In the genomic region with DNA sequence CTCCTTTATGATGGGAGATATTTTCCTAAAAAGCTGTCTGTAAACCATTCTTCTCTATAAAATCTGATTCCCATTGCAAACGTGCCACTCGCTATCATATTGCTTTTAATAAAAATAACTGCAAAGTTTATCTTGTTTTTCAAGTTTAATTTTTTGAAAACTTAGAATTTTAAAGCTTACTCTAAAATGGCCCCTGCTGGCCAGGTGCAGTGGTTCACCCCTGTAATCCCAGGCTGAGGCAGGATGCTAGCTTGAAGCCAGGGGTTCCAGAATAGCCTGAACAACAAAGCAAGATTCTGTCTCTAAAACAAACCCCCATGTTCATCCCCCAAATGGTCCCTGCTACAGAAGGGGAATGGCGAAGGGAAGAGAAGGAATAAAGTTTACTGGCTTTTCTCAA, we compare ENCODE assay signal across 18 cellular contexts. TPM values are rescaled to one million over a fixed set of nuclear protein-coding genes. Genes with fewer than 3 reads are reported as not detected.
DNase-seq lines count a peak whose midpoint lies in the region; ATAC-seq and TF ChIP-seq lines count a peak whose summit lies in the region.
"Had no signal": no experiment of that assay in that cellular context is flagged by ENCODE, and none has a peak within 500 bp of the region (broad histone marks: within the 10 kb centered on the region; RNA-seq: fewer than 3 reads in every experiment).

No MANE protein-coding gene starts in this region.

- H2AFZ ChIP-seq in Karpas-422 (ENCODE audit: low read length): no peak overlapping the region

- no peaks in the 10 kb centered on the region for H3K9me2 ChIP-seq in Karpas-422 (replicated peaks; ENCODE audit: insufficient read depth, low read length)

- peak; percentile 16 for TF ChIP-seq CTCF in GM12864 (IDR thresholded peaks at IDR 0.05; ENCODE audit: low read depth, low read length, missing control alignments)
- TF ChIP-seq CTCF in choroid plexus epithelial cell (conservative IDR thresholded peaks at IDR 0.05; ENCODE audit: low read depth, low read length): peak; percentile 4
- TF ChIP-seq CTCF in progenitor cell of endocrine pancreas (IDR thresholded peaks at IDR 0.05; ENCODE audit: unreplicated experiment): peak; percentile 35
- no peak for TF ChIP-seq CTCF in GM13977 (IDR thresholded peaks at IDR 0.05; ENCODE audit: extremely low read depth, insufficient read depth, missing control alignments)
- TF ChIP-seq CTCF in esophagus squamous epithelium (IDR thresholded peaks at IDR 0.05): peak in 1 of 6 experiments; percentile 10

- no peaks in the 10 kb centered on the region for H3K9me3 ChIP-seq in Karpas-422 (ENCODE audit: low read length)
- H3K9me3 ChIP-seq in esophagus squamous epithelium: no peaks in the 10 kb centered on the region

- in situ Hi-C loops in GM13977 (cut with MboI; ENCODE audit: low pct_unique_long_range_greater_than_20kb, low sequenced_read_pairs, unreplicated experiment): loop anchor here (10.0 kb wide), 1 partner anchor 151 kb away; no protein-coding TSS in a partner anchor

- DNase-seq in GM12864 (ENCODE audit: low read depth) (no peak), Karpas-422 (peak; percentile 47), choroid plexus epithelial cell (ENCODE audit: low read depth) (no peak), progenitor cell of endocrine pancreas (ENCODE audit: low spot score, unreplicated experiment) (no peak), KG1 (lab: John Stamatoyannopoulos, UW) (no peak), GM13977 (ENCODE audit: low spot score) (no peak), esophagus squamous epithelium (lab: John Stamatoyannopoulos, UW) (no peak)
- DNase-seq: CD4-positive, alpha-beta T cell; DMS79 treated with DMSO at 0.1 percent for 48 hours; GDM1; HCEC 1CT; KBM-7; NCI-H1417; NCI-H2029; NCI-H82; RPMI8226 had no signal

- no peaks in the 10 kb centered on the region for H3K27me3 ChIP-seq in Karpas-422 (ENCODE audit: low read length)
- H3K27me3 ChIP-seq in esophagus squamous epithelium: no peaks in the 10 kb centered on the region

- H3K4me1 ChIP-seq in Karpas-422 (ENCODE audit: low read length): peaks cover 13% of the 10 kb centered on the region
- peaks cover 0 to 7% (median 0%) of the 10 kb centered on the region in 3 donors for H3K4me1 ChIP-seq in esophagus squamous epithelium

- H3K4me2 ChIP-seq in Karpas-422 (ENCODE audit: low read depth, low read length, poor library complexity, severe bottlenecking): no peak overlapping the region

- no peak overlapping the region for H3K4me3 Mint-ChIP-seq in progenitor cell of endocrine pancreas (ENCODE audit: low read depth)
- H3K4me3 Mint-ChIP-seq: B cell; CD4-positive, alpha-beta T cell had no signal

- H3K27me3 Mint-ChIP-seq in progenitor cell of endocrine pancreas: peaks cover 19% of the 10 kb centered on the region
- H3K27me3 Mint-ChIP-seq: B cell; CD4-positive, alpha-beta T cell had no signal

- no peaks in the 10 kb centered on the region for H4K20me1 ChIP-seq in Karpas-422 (ENCODE audit: insufficient read depth, low read depth, low read length)

- H3K27ac ChIP-seq in Karpas-422 (ENCODE audit: low read length) (no peak overlapping the region), esophagus squamous epithelium (no peak overlapping the region)

- intact Hi-C loops in esophagus squamous epithelium (cut with DNase I): no loop called here

- H3K79me2 ChIP-seq in Karpas-422 (ENCODE audit: low read length): no peaks in the 10 kb centered on the region

- no peaks in the 10 kb centered on the region for H3K36me3 Mint-ChIP-seq in progenitor cell of endocrine pancreas (ENCODE audit: insufficient read depth)

- no peaks in the 10 kb centered on the region for H3K9me3 Mint-ChIP-seq in progenitor cell of endocrine pancreas (ENCODE audit: low read depth)
- H3K9me3 Mint-ChIP-seq: CD4-positive, alpha-beta T cell had no signal

- no peak for TF ChIP-seq POLR2A in esophagus squamous epithelium (IDR thresholded peaks at IDR 0.05)

- no peak for ATAC-seq in HG02678 (IDR thresholded peaks at IDR 0.05; ENCODE audit: unreplicated experiment)

- H3K9ac ChIP-seq in Karpas-422 (ENCODE audit: low read length): no peak overlapping the region

- no peaks in the 10 kb centered on the region for H3K4me1 Mint-ChIP-seq in progenitor cell of endocrine pancreas (ENCODE audit: low read depth)

- H3K4me3 ChIP-seq in GM12864 (ENCODE audit: low read depth, low read length) (no peak overlapping the region), Karpas-422 (ENCODE audit: low read length) (no peak overlapping the region), choroid plexus epithelial cell (ENCODE audit: low read depth, low read length) (no peak overlapping the region), esophagus squamous epithelium (no peak overlapping the region)

- H3K27ac Mint-ChIP-seq in progenitor cell of endocrine pancreas: no peak overlapping the region
- H3K27ac Mint-ChIP-seq: B cell; CD4-positive, alpha-beta T cell had no signal

- WGBS in esophagus squamous epithelium, 2 donors: 86 to 94% methylated on average over 3 of the region's 3 CpGs

- H3K36me3 ChIP-seq in Karpas-422 (ENCODE audit: insufficient read depth, low read length) (no peaks in the 10 kb centered on the region), esophagus squamous epithelium (peaks cover 0 to 7% (median 0%) of the 10 kb centered on the region in 3 donors)

RNA-seq across cellular contexts. Expression of a gene that starts 25.6 kb away (rescaled TPM):
- total RNA-seq in Karpas-422 (2014; rRNA removed; shearing (Covaris generic); ENCODE audit: low replicate concordance): 2.8 TPM in 1 of 2 replicates, not detected in the other
- not detected in 2 replicates for total RNA-seq in progenitor cell of endocrine pancreas
- 10 to 100 TPM in 1 of 4 donors, 1 to 10 TPM in 2, under 1 TPM in 1; 0.61 to 21.4 (median 5.0) TPM for total RNA-seq in esophagus squamous epithelium
- total RNA-seq: B cell; CD4-positive, alpha-beta T cell had no signal

RNA-seq across cellular contexts. Expression of a gene that starts 41.9 kb away (rescaled TPM):
- total RNA-seq in Karpas-422 (2014; rRNA removed; shearing (Covaris generic); ENCODE audit: low replicate concordance): 24.1 and 55.9 TPM in 2 replicates
- 44.1 and 48.5 TPM in 2 replicates for total RNA-seq in progenitor cell of endocrine pancreas
- 10 to 100 TPM; 25.8 to 32.7 (median 28.2) TPM for total RNA-seq in esophagus squamous epithelium
